8 cellular contexts compared by ENCODE assay signal in genomic region chr2:17171446-17172049, GRCh38.
A peak's percentile ranks its signal among the peaks of the same experiment; 100 is the strongest.
DNase-seq lines count a peak whose midpoint lies in the region; ATAC-seq lines count a peak whose summit lies in the region.

No MANE protein-coding gene starts in this region.

- DNase-seq in DMS 273 (lab: John Stamatoyannopoulos, UW; ENCODE audit: unreplicated experiment) (peak; percentile 29), DMS 273 treated with DMSO at 0.1 percent for 48 hours (lab: John Stamatoyannopoulos, UW) (no peak), HCEC 1CT (peak; percentile 42), M059J (ENCODE audit: low read depth) (peak; percentile 18), dedifferentiated amniotic fluid mesenchymal stem cell (ENCODE audit: extremely low spot score) (peak; percentile 38), midbrain (lab: John Stamatoyannopoulos, UW) (peak; percentile 37)
- DNase-seq in activated effector memory CD4-positive, alpha-beta T cell treated with anti-CD3 and anti-CD28 coated beads, Interleukin-2, amount 50 U/mL, for 16 hours = no peak

- ATAC-seq in GM18520 (IDR thresholded peaks at IDR 0.05; ENCODE audit: unreplicated experiment) = no peak

Comparison
In these comparisons a context has a peak if more than half of its experiments do, and no peak if none do; other contexts are left out.
1. DNase-seq: peak in DMS 273 (single experiment), HCEC 1CT (single experiment), M059J (single experiment), dedifferentiated amniotic fluid mesenchymal stem cell (single experiment) and midbrain (single experiment); none in DMS 273 treated with DMSO at 0.1 percent for 48 hours (single experiment) and activated effector memory CD4-positive, alpha-beta T cell treated with anti-CD3 and anti-CD28 coated beads, Interleukin-2, amount 50 U/mL, for 16 hours (single experiment).